In the genomic region with DNA sequence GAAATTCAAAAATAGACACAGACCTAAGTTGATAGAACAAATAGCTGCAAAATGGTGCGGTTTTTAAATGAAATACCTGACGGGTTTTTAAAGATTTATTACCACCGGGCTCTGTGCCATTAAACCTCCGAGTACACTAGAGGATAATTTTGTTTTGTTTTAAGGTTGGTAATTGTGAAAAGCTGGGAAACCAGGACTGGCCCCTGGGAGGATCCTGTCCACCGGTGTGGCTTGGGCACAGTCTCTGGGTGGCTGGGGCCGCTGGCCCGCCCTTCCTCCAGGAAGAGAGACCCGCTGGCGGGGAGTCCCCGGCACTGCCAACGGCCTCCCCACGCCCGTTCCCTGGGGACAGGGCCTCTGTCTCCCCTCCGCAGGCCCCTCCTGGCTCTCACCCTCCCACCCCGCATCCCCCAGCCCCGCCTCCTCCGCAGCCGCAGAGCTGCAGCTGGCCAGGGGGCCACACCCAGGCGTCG, we compare ENCODE assay signal across 8 cellular contexts. TPM values are rescaled to one million over a fixed set of nuclear protein-coding genes. Genes with fewer than 3 reads are reported as not detected.
DNase-seq lines count a peak whose midpoint lies in the region; FAIRE-seq and TF ChIP-seq lines count a peak whose summit lies in the region.

No MANE protein-coding gene starts in this region.

- no peaks in the 10 kb centered on the region for H3K9me3 ChIP-seq in H9 (ENCODE audit: control insufficient read depth, low read depth, low read length)
- no peaks in the 10 kb centered on the region for H3K9me3 ChIP-seq in colonic mucosa
- no peaks in the 10 kb centered on the region for H3K9me3 ChIP-seq in muscle layer of duodenum (ENCODE audit: control insufficient read depth in 1 of 2, low read length in 2 of 2)

- no peak overlapping the region for H2BK15ac ChIP-seq in H9 (ENCODE audit: low read depth, low read length)

- H3K36me3 ChIP-seq in colonic mucosa (no peaks in the 10 kb centered on the region), muscle layer of duodenum (ENCODE audit: control insufficient read depth in 1 of 2, insufficient read depth in 2 of 2, low read length in 2 of 2) (no peaks in the 10 kb centered on the region)

- H2AFZ ChIP-seq in H9 (ENCODE audit: low read length) = no peak overlapping the region

- H3K4me3 Mint-ChIP-seq in H9 = peak overlapping the region; percentile 71 to 82

- H4K91ac ChIP-seq in H9 (ENCODE audit: insufficient read length, low read depth, low read length) = no peak overlapping the region

- DNase-seq in GM12891 (ENCODE audit: insufficient read length, low spot score) = peak; percentile 48
- DNase-seq in H9 = peak; percentile 57
- peak; percentile 41 for DNase-seq in NCI-H510A (lab: John Stamatoyannopoulos, UW)
- DNase-seq in colonic mucosa = peak; percentile 55
- no peak for DNase-seq in central memory CD4-positive, alpha-beta T cell
- DNase-seq in SKM-1 treated with dmso at 0.1 percent for 144 hours (lab: John Stamatoyannopoulos, UW; ENCODE audit: unreplicated experiment) = no peak
- no peak for DNase-seq in AML-193 (lab: John Stamatoyannopoulos, UW)

- H3K79me2 ChIP-seq in H9 (ENCODE audit: insufficient read depth, low read length) = no peaks in the 10 kb centered on the region

- no peak overlapping the region for H3K56ac ChIP-seq in H9 (ENCODE audit: insufficient read length, low read depth, low read length)

- H2BK5ac ChIP-seq in H9 (ENCODE audit: insufficient read length, low read length) = no peak overlapping the region

- H3K27me3 ChIP-seq in H9 (ENCODE audit: insufficient read depth, low read length) (peaks cover 60% of the 10 kb centered on the region), colonic mucosa (no peaks in the 10 kb centered on the region), muscle layer of duodenum (ENCODE audit: low read depth, low read length) (peaks cover 3% of the 10 kb centered on the region)

- intact Hi-C loops in colonic mucosa (cut with DNase I) = no loop called here

- no peak overlapping the region for H2BK20ac ChIP-seq in H9 (ENCODE audit: low read depth, low read length, poor library complexity, severe bottlenecking)

- H3K4me1 ChIP-seq in H9 (ENCODE audit: insufficient read depth, low read length) (peaks cover 2% of the 10 kb centered on the region; the same call in 1 of the 2 replicates), colonic mucosa (peaks cover 6% of the 10 kb centered on the region), muscle layer of duodenum (ENCODE audit: control insufficient read depth in 1 of 2, insufficient read depth in 2 of 2, low read length in 2 of 2) (peaks cover 4 to 6% of the 10 kb centered on the region in 2 donors)

- H4K5ac ChIP-seq in H9 (ENCODE audit: insufficient read length, low read depth, low read length) = no peak overlapping the region

- no peak overlapping the region for H3K23ac ChIP-seq in H9 (ENCODE audit: insufficient read length, low read depth, low read length)

- H4K8ac ChIP-seq in H9 (replicated peaks; ENCODE audit: insufficient read length, low read depth, low read length) = no peak overlapping the region

- no peaks in the 10 kb centered on the region for H3K36me3 Mint-ChIP-seq in H9 (ENCODE audit: insufficient read depth in 1 of 3, low read depth in 3 of 3)

- H3K27ac ChIP-seq in H9 (ENCODE audit: insufficient read length, low read depth, low read length) (no peak overlapping the region), colonic mucosa (peak overlapping the region; percentile 44), muscle layer of duodenum (ENCODE audit: low read length) (no peak overlapping the region)

- H3K4me1 Mint-ChIP-seq in H9 = peaks cover 34 to 45% of the 10 kb centered on the region in 2 experiments

- H4K20me1 ChIP-seq in H9 (ENCODE audit: control insufficient read depth, insufficient read depth, insufficient read length) = peaks cover 4% of the 10 kb centered on the region

- no peak overlapping the region for H3K14ac ChIP-seq in H9 (ENCODE audit: insufficient read depth, low read length)

- H3K4me3 ChIP-seq in colonic mucosa = peak overlapping the region; percentile 52
- H3K4me3 ChIP-seq in muscle layer of duodenum (ENCODE audit: low read depth in 1 of 2, low read length in 2 of 2) = peak overlapping the region; percentile 55 to 67

- H2BK12ac ChIP-seq in H9 (ENCODE audit: insufficient read length, low read depth, low read length) = no peak overlapping the region

- TF ChIP-seq CTCF in H9 (conservative IDR thresholded peaks at IDR 0.05) (no peak), colonic mucosa (IDR thresholded peaks at IDR 0.05) (no peak)

- FAIRE-seq in GM12891 (lab: Jason Lieb, UNC) = no peak

- no CpG with 5 or more reads among the region's 20 CpGs for WGBS in H9 (ENCODE audit: extremely low coverage, insufficient read length, low lambda C conversion rate)

- H3K9ac ChIP-seq in H9 (ENCODE audit: extremely low read depth, insufficient read length, low read length) = no peak overlapping the region
- H3K9ac ChIP-seq in colonic mucosa (ENCODE audit: low read depth in 2 of 2, low read length in 2 of 2) = peak overlapping the region in 1 of 2 donors; percentile 35

- H2BK120ac ChIP-seq in H9 (ENCODE audit: low read depth, low read length, poor library complexity, severe bottlenecking) = no peak overlapping the region

- H3K9me3 Mint-ChIP-seq in H9 = peaks cover 0 to 3% of the 10 kb centered on the region in 2 experiments; a peak in 3 of 5 replicates

- H3T11ph ChIP-seq in H9 (ENCODE audit: low read length) = no peak overlapping the region

- no peak overlapping the region for H2AK5ac ChIP-seq in H9 (ENCODE audit: insufficient read length, low read length)

- no peak overlapping the region for H3K27ac Mint-ChIP-seq in H9

- H3K4me2 ChIP-seq in H9 (ENCODE audit: insufficient read depth, insufficient read length, low read length) = peak overlapping the region; percentile 70

- H3K18ac ChIP-seq in H9 (ENCODE audit: insufficient read length, low read depth, low read length) = no peak overlapping the region

- H3K23me2 ChIP-seq in H9 (ENCODE audit: insufficient read length, low read depth, low read length, poor library complexity, severe bottlenecking) = peaks cover 12% of the 10 kb centered on the region

- no peak overlapping the region for H3K4ac ChIP-seq in H9 (ENCODE audit: low read depth, low read length)

- TF ChIP-seq POLR2A in GM12891 (IDR thresholded peaks at IDR 0.05; ENCODE audit: low read depth, low read length) = no peak

- H3K27me3 Mint-ChIP-seq in H9 (ENCODE audit: low read depth) = peaks cover 97% of the 10 kb centered on the region

- no peaks in the 10 kb centered on the region for H3K79me1 ChIP-seq in H9 (ENCODE audit: insufficient read depth, low read depth, low read length, poor library complexity, severe bottlenecking)

TF ChIP-seq in GM12891, 5 proteins besides CTCF, POLR2A, EP300 and RAD21:
- no peak for TF ChIP-seq POU2F2 (IDR thresholded peaks at IDR 0.05; ENCODE audit: low read depth, low read length)
- TF ChIP-seq PAX5 (IDR thresholded peaks at IDR 0.05; ENCODE audit: insufficient read depth, low read length, severe bottlenecking) = no peak
- TF ChIP-seq TAF1 (IDR thresholded peaks at IDR 0.05; ENCODE audit: low read depth, low read length) = no peak
- TF ChIP-seq SPI1 (IDR thresholded peaks at IDR 0.05; ENCODE audit: low read depth, low read length) = no peak
- no peak for TF ChIP-seq POLR2AphosphoS5 (IDR thresholded peaks at IDR 0.05; ENCODE audit: low read depth, low read length)

RNA-seq across cellular contexts. Expression of a gene that starts 13.8 kb away (rescaled TPM):
- polyA plus RNA-seq in GM12891 (2012; ENCODE audit: low read depth, missing spikeins) = not detected
- total RNA-seq in H9 (2021) (0.04 and 0.11 TPM in 2 replicates), colonic mucosa (under 1 TPM; 0.15 to 0.66 TPM)

RNA-seq across cellular contexts. Expression of a gene that starts 37.8 kb away (rescaled TPM):
- not detected for polyA plus RNA-seq in GM12891 (2012; ENCODE audit: low read depth, missing spikeins)
- total RNA-seq in H9 (2021) (not detected in 2 replicates), colonic mucosa (under 1 TPM; 0.12 to 0.19 TPM)

RNA-seq across cellular contexts. Expression of a gene that starts 37.8 kb away (rescaled TPM):
- polyA plus RNA-seq in GM12891 (2012; ENCODE audit: low read depth, missing spikeins) = not detected
- total RNA-seq in H9 (2021) = not detected in 2 replicates
- total RNA-seq in colonic mucosa = not detected

Comparison
In these comparisons a context has a peak if more than half of its experiments do, and no peak if none do; other contexts are left out.
1. DNase-seq: peak in GM12891 (single experiment), H9 (single experiment), NCI-H510A (single experiment) and colonic mucosa (single experiment); none in central memory CD4-positive, alpha-beta T cell (single experiment), SKM-1 treated with dmso at 0.1 percent for 144 hours (single experiment) and AML-193 (0 of 2).